In genomic region chr7:114843102-114843501, GRCh38 we compare ENCODE assay signal across 29 cellular contexts.
DNase-seq lines count a peak whose midpoint lies in the region; ATAC-seq, FAIRE-seq and TF ChIP-seq lines count a peak whose summit lies in the region.
"Had no signal": no experiment of that assay in that cellular context is flagged by ENCODE, and none has a peak within 500 bp of the region (broad histone marks: within the 10 kb centered on the region; RNA-seq: fewer than 3 reads in every experiment).

No MANE protein-coding gene starts in this region.

- in situ Hi-C loops in GM13977 (cut with MboI; ENCODE audit: low pct_unique_long_range_greater_than_20kb, low sequenced_read_pairs, unreplicated experiment): no loop called here

- H3K9me3 Mint-ChIP-seq in type B pancreatic cell: peaks cover 10% of the 10 kb centered on the region
- H3K9me3 Mint-ChIP-seq: nephron; T-helper 1 cell treated with Interleukin-12 subunit alpha and Interleukin-12 subunit beta and Interleukin-4 antibody, amounts not matched to agents 30 μg/mL and 1 μg/mL, for 36 hours had no signal

- peak; percentile 39 for FAIRE-seq in GM19239 (lab: Jason Lieb, UNC)
- FAIRE-seq: endometrium had no signal

- peak overlapping the region; percentile 60 for H3K4me3 Mint-ChIP-seq in type B pancreatic cell
- H3K4me3 Mint-ChIP-seq: nephron; T-helper 1 cell treated with Interleukin-12 subunit alpha and Interleukin-12 subunit beta and Interleukin-4 antibody, amounts not matched to agents 30 μg/mL and 1 μg/mL, for 36 hours had no signal

- H3K9ac ChIP-seq in MM.1S (ENCODE audit: low read length): no peak overlapping the region
- H3K9ac ChIP-seq: BLaER1 treated with 17β-estradiol and CSF1 and Interleukin-3, amounts not matched to agents 10 nM and 100 nM; KMS-11 had no signal

- no peaks in the 10 kb centered on the region for H3K27me3 ChIP-seq in MM.1S (replicated peaks; ENCODE audit: insufficient read depth, low read length)
- H3K27me3 ChIP-seq: BLaER1 treated with 17β-estradiol and CSF1 and Interleukin-3, amounts not matched to agents 10 nM and 100 nM; esophagus squamous epithelium; ovary; tibial nerve had no signal

- H3F3A ChIP-seq in MM.1S (ENCODE audit: insufficient read depth, low read length): no peaks in the 10 kb centered on the region

- no peak for TF ChIP-seq CTCF in MM.1S (IDR thresholded peaks at IDR 0.05; ENCODE audit: low read length)
- no peak for TF ChIP-seq CTCF in type B pancreatic cell (conservative IDR thresholded peaks at IDR 0.05)
- no peak for TF ChIP-seq CTCF in GM13977 (IDR thresholded peaks at IDR 0.05; ENCODE audit: extremely low read depth, insufficient read depth, missing control alignments)

- H4K20me1 ChIP-seq in MM.1S (ENCODE audit: insufficient read depth, low read length): no peaks in the 10 kb centered on the region
- H4K20me1 ChIP-seq: BLaER1 treated with 17β-estradiol and CSF1 and Interleukin-3, amounts not matched to agents 10 nM and 100 nM had no signal

- H3K27ac Mint-ChIP-seq in type B pancreatic cell: peak overlapping the region; percentile 80
- H3K27ac Mint-ChIP-seq: nephron; T-helper 1 cell treated with Interleukin-12 subunit alpha and Interleukin-12 subunit beta and Interleukin-4 antibody, amounts not matched to agents 30 μg/mL and 1 μg/mL, for 36 hours had no signal

- H3K27me3 Mint-ChIP-seq in type B pancreatic cell: no peaks in the 10 kb centered on the region

- no peak overlapping the region for H3K4me3 ChIP-seq in MM.1S (ENCODE audit: low read length)
- H3K4me3 ChIP-seq: BLaER1 treated with 17β-estradiol and CSF1 and Interleukin-3, amounts not matched to agents 10 nM and 100 nM; esophagus squamous epithelium; lung; ovary; SK-N-MC; skin epidermis; tibial nerve had no signal

- no peaks in the 10 kb centered on the region for H3K9me2 ChIP-seq in MM.1S (replicated peaks; ENCODE audit: insufficient read depth, low read length)

- H3K27ac ChIP-seq in MM.1S (ENCODE audit: low read length): no peak overlapping the region
- H3K27ac ChIP-seq: BLaER1 treated with 17β-estradiol and CSF1 and Interleukin-3, amounts not matched to agents 10 nM and 100 nM; esophagus squamous epithelium; KMS-11; ovary; RWPE1; SK-N-MC; skin epidermis; tibial nerve had no signal

- intact Hi-C loops in left ventricle myocardium superior (cut with micrococcal nuclease): no loop called here

- peak; percentile 67 for ATAC-seq in HG02678 (IDR thresholded peaks at IDR 0.05; ENCODE audit: unreplicated experiment)
- ATAC-seq in left ventricle myocardium superior: no peak

- H3K4me1 ChIP-seq in MM.1S (ENCODE audit: low read length): 0 out of 2 replicates have a peak, but pooled peaks cover 9% of the 10 kb centered on the region
- H3K4me1 ChIP-seq: BLaER1 treated with 17β-estradiol and CSF1 and Interleukin-3, amounts not matched to agents 10 nM and 100 nM; esophagus squamous epithelium; tibial nerve had no signal

- H3K4me2 ChIP-seq in MM.1S (ENCODE audit: low read depth, low read length): peak overlapping the region; percentile 7; the same call in 1 of the 2 replicates
- H3K4me2 ChIP-seq: BLaER1 treated with 17β-estradiol and CSF1 and Interleukin-3, amounts not matched to agents 10 nM and 100 nM; KMS-11 had no signal

- DNase-seq in GM19239 (ENCODE audit: insufficient read length, low spot score) (no peak), MM.1S (peak; percentile 62), type B pancreatic cell (ENCODE audit: extremely low spot score, unreplicated experiment) (no peak), left ventricle myocardium superior (no peak), GM13977 (ENCODE audit: low spot score) (no peak), SK-N-DZ (ENCODE audit: low spot score) (no peak)
- DNase-seq: activated CD8-positive, alpha-beta memory T cell treated with anti-CD3 and anti-CD28 coated beads for 24 hours; activated gamma-delta T cell treated with Interleukin-2 at 50 U/mL for 16 hours; activated T-cell treated with anti-CD3 and anti-CD28 coated beads, Interleukin-2, amount 50 U/mL, for 1 hour; caudate nucleus; DMS79; esophagus squamous epithelium; foreskin melanocyte; GDM1; NCI-H1436; NCI-H2107; NCI-H748 treated with DMSO at 0.1 percent for 48 hours; ovary had no signal

- H3K79me2 ChIP-seq in MM.1S (ENCODE audit: low read length): no peaks in the 10 kb centered on the region

- no peaks in the 10 kb centered on the region for H3K36me3 ChIP-seq in MM.1S (replicated peaks; ENCODE audit: insufficient read depth, low read length)
- H3K36me3 ChIP-seq: BLaER1 treated with 17β-estradiol and CSF1 and Interleukin-3, amounts not matched to agents 10 nM and 100 nM; esophagus squamous epithelium; ovary; tibial nerve had no signal

- H3K36me3 Mint-ChIP-seq in type B pancreatic cell: peaks cover 5% of the 10 kb centered on the region

- no peaks in the 10 kb centered on the region for H3K9me3 ChIP-seq in MM.1S (replicated peaks; ENCODE audit: insufficient read depth, low read length)
- H3K9me3 ChIP-seq: BLaER1 treated with 17β-estradiol and CSF1 and Interleukin-3, amounts not matched to agents 10 nM and 100 nM; esophagus squamous epithelium; ovary; tibial nerve had no signal

- H3K4me1 Mint-ChIP-seq in type B pancreatic cell (ENCODE audit: unreplicated experiment): peaks cover 7% of the 10 kb centered on the region
- H3K4me1 Mint-ChIP-seq: nephron had no signal

- no peak overlapping the region for H2AFZ ChIP-seq in MM.1S (ENCODE audit: low read length)
